ENCODE assay signal across 1 cellular context in genomic region chr6:1170793-1171192, GRCh38.
TF ChIP-seq lines count a peak whose summit lies in the region.

No MANE protein-coding gene starts in this region.

TF ChIP-seq in H1, 55 proteins besides CTCF, POLR2A, EP300 and RAD21:
- no peak for TF ChIP-seq CHD1 (IDR thresholded peaks at IDR 0.05; ENCODE audit: low read depth, low read length)
- no peak for TF ChIP-seq RXRA (IDR thresholded peaks at IDR 0.05; ENCODE audit: insufficient read depth, low read depth, low read length)
